In the genomic region with DNA sequence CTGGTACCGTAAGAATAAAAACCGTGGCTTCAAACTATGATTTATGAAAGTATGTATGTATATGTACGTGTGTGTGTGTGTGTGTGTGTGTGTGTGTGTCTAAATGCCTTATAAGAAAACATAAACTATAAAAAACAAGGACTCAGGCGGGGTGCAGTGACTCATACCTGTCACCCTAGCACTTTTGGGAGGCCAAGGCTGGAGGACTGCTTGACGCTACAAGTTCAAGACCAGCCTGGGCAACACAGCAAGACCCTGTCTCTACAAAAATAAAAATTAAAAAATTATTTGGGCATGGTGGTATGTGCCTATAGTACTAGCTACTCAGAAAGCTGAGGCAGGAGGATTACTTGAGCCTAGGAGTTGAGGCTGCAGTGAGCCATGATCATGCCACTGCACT, we compare ENCODE assay signal across 8 cellular contexts. TPM values are rescaled to one million over a fixed set of nuclear protein-coding genes. Genes with fewer than 3 reads are reported as not detected.
"Had no signal": no experiment of that assay in that cellular context is flagged by ENCODE, and none has a peak within 500 bp of the region (broad histone marks: within the 10 kb centered on the region; RNA-seq: fewer than 3 reads in every experiment).

No MANE protein-coding gene starts in this region.

- ATAC-seq: HepG2 had no signal

- FAIRE-seq: HepG2, HTR-8/SVneo had no signal

- H3K9ac ChIP-seq: KMS-11 had no signal

- H3K9me3 Mint-ChIP-seq: IgD-negative memory B cell had no signal

- H3K27me3 Mint-ChIP-seq: IgD-negative memory B cell had no signal

- H3K4me2 ChIP-seq: KMS-11 had no signal

- H3K27ac ChIP-seq: HL-60, KMS-11 had no signal

- H3K4me3 Mint-ChIP-seq: IgD-negative memory B cell had no signal

- DNase-seq: IMR-90, KBM-7, KG1 had no signal

- H3K27ac Mint-ChIP-seq: IgD-negative memory B cell had no signal

RNA-seq across cellular contexts. Expression of gene PIERCE2, which starts 29.2 kb away (rescaled TPM):
- total RNA-seq: HepG2 had no signal
